8 cellular contexts compared by ENCODE assay signal in the genomic region with DNA sequence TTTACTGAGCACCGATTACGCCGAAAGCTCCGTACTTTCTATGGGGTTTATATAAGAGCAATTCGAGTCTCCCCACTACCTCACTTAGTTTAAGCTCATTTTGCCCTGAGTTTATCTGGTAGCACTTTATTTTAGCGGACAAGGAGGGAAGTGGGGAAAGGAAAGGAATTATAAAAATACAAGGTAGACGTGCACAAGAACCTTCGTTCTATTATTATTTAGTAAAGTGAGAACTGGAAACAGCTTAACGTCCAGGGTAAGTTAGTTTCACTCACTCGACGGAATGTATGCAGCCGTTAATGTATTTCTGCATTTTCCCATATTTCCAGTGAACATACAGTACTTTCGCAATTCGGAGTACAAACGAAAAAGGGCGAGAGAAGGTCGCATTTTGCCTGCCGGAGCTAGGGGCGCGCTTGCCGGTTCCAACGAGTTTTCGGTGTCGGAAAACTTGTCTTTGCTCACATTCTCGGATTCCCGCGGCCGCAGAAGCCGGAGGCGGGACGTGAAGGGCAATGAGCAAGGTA. TPM values are rescaled to one million over a fixed set of nuclear protein-coding genes. Genes with fewer than 3 reads are reported as not detected.
DNase-seq lines count a peak whose midpoint lies in the region; ATAC-seq and TF ChIP-seq lines count a peak whose summit lies in the region.

No MANE protein-coding gene starts in this region.

- intact Hi-C loops in activated CD4-positive, alpha-beta T cell treated with anti-CD3 and anti-CD28 coated beads for 36 hours (cut with DNase I, micrococcal nuclease), result loop anchor here (5.0 to 10.0 kb wide), 6 partner anchors 59 to 907 kb away; no protein-coding TSS in a partner anchor

- ATAC-seq in activated CD4-positive, alpha-beta T cell treated with anti-CD3 and anti-CD28 coated beads for 36 hours, result no peak
- ATAC-seq in HG03565 (IDR thresholded peaks at IDR 0.05; ENCODE audit: unreplicated experiment), result no peak

- no peak for DNase-seq in activated CD4-positive, alpha-beta T cell treated with anti-CD3 and anti-CD28 coated beads for 36 hours
- DNase-seq in activated CD4-positive, alpha-beta T cell treated with anti-CD3 and anti-CD28 coated beads for 1 hour, result no peak
- DNase-seq in SKM-1 (lab: John Stamatoyannopoulos, UW; ENCODE audit: unreplicated experiment) (peak; percentile 69), fibroblast of pulmonary artery (ENCODE audit: low read depth) (no peak), skeletal muscle cell (ENCODE audit: low read depth) (no peak), COLO829 (ENCODE audit: low spot score) (no peak), hepatic stellate cell (ENCODE audit: low spot score) (no peak)

- H3K4me3 ChIP-seq in fibroblast of pulmonary artery (replicated peaks; ENCODE audit: low read depth, low read length) (peak overlapping the region; percentile 66), skeletal muscle cell (ENCODE audit: low read depth, low read length) (peak overlapping the region; percentile 87)

- peaks cover 3% of the 10 kb centered on the region for H3K36me3 Mint-ChIP-seq in activated CD4-positive, alpha-beta T cell treated with anti-CD3 and anti-CD28 coated beads for 36 hours (ENCODE audit: low read depth)

- peaks cover 8% of the 10 kb centered on the region for H3K4me1 Mint-ChIP-seq in activated CD4-positive, alpha-beta T cell treated with anti-CD3 and anti-CD28 coated beads for 36 hours

- H3K27ac Mint-ChIP-seq in activated CD4-positive, alpha-beta T cell treated with anti-CD3 and anti-CD28 coated beads for 36 hours, result peak overlapping the region; percentile 99

- no peaks in the 10 kb centered on the region for H3K9me3 Mint-ChIP-seq in activated CD4-positive, alpha-beta T cell treated with anti-CD3 and anti-CD28 coated beads for 36 hours (ENCODE audit: low read depth)

- H3K4me3 Mint-ChIP-seq in activated CD4-positive, alpha-beta T cell treated with anti-CD3 and anti-CD28 coated beads for 36 hours, result no peak overlapping the region

- TF ChIP-seq CTCF in fibroblast of pulmonary artery (IDR thresholded peaks at IDR 0.05; ENCODE audit: low read length, missing control alignments), result peak; percentile 31

- no peaks in the 10 kb centered on the region for H3K27me3 Mint-ChIP-seq in activated CD4-positive, alpha-beta T cell treated with anti-CD3 and anti-CD28 coated beads for 36 hours

- CTCF ChIA-PET in activated CD4-positive, alpha-beta T cell treated with anti-CD3 and anti-CD28 coated beads for 36 hours (lab: Charles Lee), result interaction anchor here (0.6 to 3.9 kb wide), 10 partner anchors 9 to 307 kb away, joined by 3 to 19 read pairs (median 4); no protein-coding TSS in a partner anchor

- POLR2A ChIA-PET in activated CD4-positive, alpha-beta T cell treated with anti-CD3 and anti-CD28 coated beads for 36 hours (lab: Charles Lee), result interaction anchor here (0.5 to 1.8 kb wide), 9 partner anchors 14 to 781 kb away, joined by 3 to 7 read pairs (median 4); a partner anchor contains a TSS

RNA-seq across cellular contexts. Expression of a gene that starts 1.2 kb away (rescaled TPM):
- 100 to 1,000 TPM; 104 to 148 TPM for total RNA-seq in activated CD4-positive, alpha-beta T cell treated with anti-CD3 and anti-CD28 coated beads for 36 hours
